ENCODE assay signal across 8 cellular contexts in the genomic region with DNA sequence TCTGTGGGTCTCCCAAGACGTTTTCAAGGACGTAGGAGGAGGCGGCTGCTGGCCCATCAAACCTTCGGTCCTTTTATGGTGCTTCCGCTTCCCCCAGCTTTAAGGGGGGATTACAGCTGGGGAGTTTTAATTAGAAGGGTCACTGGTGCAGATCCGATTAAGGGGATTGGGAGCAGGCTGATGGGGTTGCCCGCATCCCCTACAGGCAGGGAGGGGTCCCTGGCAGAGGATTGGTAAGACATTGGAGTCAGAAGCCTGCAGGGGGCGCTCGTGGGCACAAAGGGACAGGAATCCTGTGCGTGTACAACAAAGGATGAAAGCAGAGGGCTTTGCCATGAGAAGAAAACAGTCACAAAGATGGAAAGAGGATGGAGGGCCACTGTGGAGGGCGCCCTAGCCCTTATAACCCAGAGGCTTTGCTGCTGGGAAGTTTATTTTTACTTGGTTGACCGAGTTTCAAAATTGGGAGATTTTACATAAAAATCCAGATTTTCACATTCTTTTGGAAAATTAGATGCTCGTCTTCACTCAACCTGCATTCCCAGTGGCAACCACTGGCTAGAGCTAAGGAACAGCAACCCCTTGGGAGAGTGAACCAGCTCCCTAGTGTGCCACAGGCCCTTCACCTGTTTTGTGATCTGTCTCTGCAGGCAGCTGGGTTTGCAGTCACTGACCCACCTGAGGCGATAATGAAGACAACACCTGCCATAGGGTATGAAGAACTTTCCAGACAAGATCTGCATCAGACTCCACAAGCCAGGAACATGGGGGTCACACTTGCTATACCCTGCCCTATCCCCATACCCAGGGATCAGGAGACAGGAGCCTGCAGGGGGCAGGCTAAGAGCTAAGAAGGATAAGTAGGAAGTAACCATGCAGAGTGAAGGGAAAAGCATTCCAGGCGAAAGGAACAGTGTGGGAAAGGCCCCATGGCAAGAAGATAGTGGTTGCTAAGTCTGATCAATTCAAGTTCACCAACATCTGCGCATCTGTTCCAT.
A peak's percentile ranks its signal among the peaks of the same experiment; 100 is the strongest.
DNase-seq lines count a peak whose midpoint lies in the region; ATAC-seq, FAIRE-seq and TF ChIP-seq lines count a peak whose summit lies in the region.

No MANE protein-coding gene starts in this region.

- DNase-seq in GM12892 (ENCODE audit: insufficient read length) = peak; percentile 19
- peak; percentile 48 for DNase-seq in NCI-H2029 treated with DMSO at 0.1 percent for 48 hours (lab: John Stamatoyannopoulos, UW)
- DNase-seq in cardiac fibroblast (ENCODE audit: low read depth in 2 of 2) = peak; percentile 62 to 74
- DNase-seq in kidney tubule cell (ENCODE audit: low spot score) = peak; percentile 40
- peak; percentile 70 to 84 for DNase-seq in stimulated activated CD4-positive, alpha-beta T cell treated with anti-CD3 and anti-CD28 coated beads, Interleukin-4, amount 100 ng/mL, for 48 hours (ENCODE audit: low read depth in 2 of 2)

- H3K4me3 ChIP-seq in WI38 (ENCODE audit: low read depth, low read length) (no peak overlapping the region), cardiac fibroblast (replicated peaks in 1 of 2; ENCODE audit: low read depth in 2 of 2, low read length in 2 of 2) (no peak overlapping the region)

- ATAC-seq in GM18867 (IDR thresholded peaks at IDR 0.05; ENCODE audit: unreplicated experiment) (no peak), GM21526 (IDR thresholded peaks at IDR 0.05; ENCODE audit: low FRiP score, unreplicated experiment) (no peak)

- no peak for FAIRE-seq in GM12892 (lab: Jason Lieb, UNC)

- peak; percentile 65 for TF ChIP-seq CTCF in WI38 (IDR thresholded peaks at IDR 0.05; ENCODE audit: low read depth, low read length)
- TF ChIP-seq CTCF in cardiac fibroblast (IDR thresholded peaks at IDR 0.05; ENCODE audit: low read depth, low read length) = peak; percentile 77

- TF ChIP-seq POLR2A in GM12892 (IDR thresholded peaks at IDR 0.05; ENCODE audit: low read depth, low read length) = no peak

Comparison
In these comparisons a context has a peak if more than half of its experiments do, and no peak if none do; other contexts are left out.
1. DNase-seq: peak in every context shown above with its lines; median percentile 77 in stimulated activated CD4-positive, alpha-beta T cell treated with anti-CD3 and anti-CD28 coated beads, Interleukin-4, amount 100 ng/mL, for 48 hours; 68 in cardiac fibroblast; 48 in NCI-H2029 treated with DMSO at 0.1 percent for 48 hours; 40 in kidney tubule cell; 19 in GM12892.